ENCODE assay signal across 12 cellular contexts in genomic region chr9:107707419-107707837, GRCh38.
A peak's percentile ranks its signal among the peaks of the same experiment; 100 is the strongest.
DNase-seq lines count a peak whose midpoint lies in the region; ATAC-seq and TF ChIP-seq lines count a peak whose summit lies in the region.
"Had no signal": no experiment of that assay in that cellular context is flagged by ENCODE, and none has a peak within 500 bp of the region (broad histone marks: within the 10 kb centered on the region; RNA-seq: fewer than 3 reads in every experiment).

No MANE protein-coding gene starts in this region.

- no peak overlapping the region for H3K4ac ChIP-seq in IMR-90 (ENCODE audit: low read depth, low read length)

- no peaks in the 10 kb centered on the region for H3K4me1 Mint-ChIP-seq in T-helper 17 cell

- no peaks in the 10 kb centered on the region for H3K36me3 Mint-ChIP-seq in T-helper 17 cell (ENCODE audit: low read depth)
- H3K36me3 Mint-ChIP-seq: CD8-positive, alpha-beta T cell had no signal

- H3K9me1 ChIP-seq in IMR-90 (ENCODE audit: insufficient read depth, low read length) = peaks cover 10% of the 10 kb centered on the region; the same call in 1 of the 2 replicates

- H2AFZ ChIP-seq in IMR-90 (replicated peaks; ENCODE audit: low read length, poor library complexity) = peak overlapping the region; percentile 34
- no peak overlapping the region for H2AFZ ChIP-seq in mammary epithelial cell (ENCODE audit: low read depth, low read length)

- intact Hi-C loops in IMR-90 (cut with micrococcal nuclease) = loop anchor here (5.0 to 10.0 kb wide), 2 partner anchors 70 to 857 kb away; no protein-coding TSS in a partner anchor
- intact Hi-C loops in mammary epithelial cell (cut with micrococcal nuclease) = loop anchor here (2.0 kb wide), 1 partner anchor 349 kb away; no protein-coding TSS in a partner anchor
- intact Hi-C loops in left lung (cut with DNase I) = no loop called here

- no peak overlapping the region; the same call in 1 of the 2 replicates for H3K18ac ChIP-seq in IMR-90 (ENCODE audit: low read depth, low read length)

- TF ChIP-seq CTCF in AG09309 (IDR thresholded peaks at IDR 0.05; ENCODE audit: control insufficient read depth, insufficient read depth, low read depth, low read length, missing control alignments) (no peak), IMR-90 (conservative IDR thresholded peaks at IDR 0.05; ENCODE audit: low read depth, low read length) (no peak), mammary epithelial cell (conservative IDR thresholded peaks at IDR 0.05 in 1 of 2, IDR thresholded peaks at IDR 0.05 in 1 of 2; ENCODE audit: extremely low read depth in 1 of 2, insufficient read depth in 1 of 2, low read depth in 1 of 2, low read length in 2 of 2) (no peak), left lung (IDR thresholded peaks at IDR 0.05) (no peak)

- H4K8ac ChIP-seq in IMR-90 (ENCODE audit: low read depth in 2 of 2, low read length in 2 of 2) = no peak overlapping the region

- H2BK15ac ChIP-seq in IMR-90 (ENCODE audit: low read depth, low read length) = no peak overlapping the region

- no peak overlapping the region for H2BK5ac ChIP-seq in IMR-90 (ENCODE audit: low read depth, low read length, poor library complexity, severe bottlenecking)

- H3K4me2 ChIP-seq in IMR-90 (ENCODE audit: low read depth, low read length) = no peak overlapping the region
- H3K4me2 ChIP-seq in mammary epithelial cell (ENCODE audit: insufficient read depth, low read depth, low read length) = peak overlapping the region; percentile 13

- no peak overlapping the region for H3K4me3 Mint-ChIP-seq in T-helper 17 cell
- H3K4me3 Mint-ChIP-seq: CD8-positive, alpha-beta T cell had no signal

- no peaks in the 10 kb centered on the region for H3K36me3 ChIP-seq in IMR-90 (ENCODE audit: control insufficient read depth, insufficient read depth, low read length)
- no peaks in the 10 kb centered on the region for H3K36me3 ChIP-seq in mammary epithelial cell (ENCODE audit: insufficient read depth, low read length)
- H3K36me3 ChIP-seq in left lung = no peaks in the 10 kb centered on the region
- H3K36me3 ChIP-seq: thoracic aorta had no signal

- no peak overlapping the region for H2AK9ac ChIP-seq in IMR-90 (replicated peaks; ENCODE audit: low read depth, low read length, poor library complexity)

- no peaks in the 10 kb centered on the region for H4K20me1 ChIP-seq in IMR-90 (ENCODE audit: insufficient read depth, low read length)
- no peaks in the 10 kb centered on the region for H4K20me1 ChIP-seq in mammary epithelial cell (ENCODE audit: insufficient read depth, low read length)

- no peaks in the 10 kb centered on the region for H3K79me2 ChIP-seq in mammary epithelial cell (ENCODE audit: insufficient read depth, low read length)

- H3K27ac ChIP-seq in IMR-90 (ENCODE audit: insufficient read depth, low read length) (peak overlapping the region; percentile 8; the same call in 1 of the 2 replicates), mammary epithelial cell (ENCODE audit: insufficient read depth, low read depth, low read length) (peak overlapping the region; percentile 66), left lung (no peak overlapping the region)
- H3K27ac ChIP-seq: thoracic aorta had no signal

- no peak overlapping the region for H4K91ac ChIP-seq in IMR-90 (ENCODE audit: insufficient read depth, low read depth, low read length)

- dilution Hi-C loops in IMR-90 (cut with HindIII; ENCODE audit: low sequenced_read_pairs, unreplicated experiment) = no loop called here
- dilution Hi-C loops in mammary epithelial cell (cut with HindIII; ENCODE audit: low sequenced_read_pairs) = no loop called here

- in situ Hi-C loops in IMR-90 (cut with MboI; ENCODE audit: low sequenced_read_pairs) (no loop called here), mammary epithelial cell (cut with MboI; ENCODE audit: low sequenced_read_pairs in 2 of 2) (no loop called here)

- no peak for TF ChIP-seq POLR2A in IMR-90 (IDR thresholded peaks at IDR 0.05; ENCODE audit: low read depth, low read length)

- no TSS peak for BruUV-seq in IMR-90 (replicated peaks; lab: Mats Ljungman, UMichigan)
- no TSS peak for BruUV-seq in mammary epithelial cell (replicated peaks; lab: Mats Ljungman, UMichigan)

- CTCF ChIA-PET in IMR-90 (lab: Yijun Ruan, JAX) (no interaction called here), mammary epithelial cell (lab: Charles Lee; ENCODE audit: low non-redundant PET) (no interaction called here)

- no peak overlapping the region for H3K56ac ChIP-seq in IMR-90 (ENCODE audit: extremely low read depth, insufficient read depth, low read length)

- no peaks in the 10 kb centered on the region for H3K27me3 Mint-ChIP-seq in T-helper 17 cell

- no peak overlapping the region for H2BK20ac ChIP-seq in IMR-90 (ENCODE audit: low read depth, low read length)

- ATAC-seq in IMR-90 (ENCODE audit: low read depth) = peak; percentile 89
- ATAC-seq in left lung = peak; percentile 46
- no peak for ATAC-seq in T-helper 17 cell
- no peak for ATAC-seq in HG03439 (IDR thresholded peaks at IDR 0.05; ENCODE audit: unreplicated experiment)
- ATAC-seq: CD8-positive, alpha-beta T cell had no signal

- H3K9me3 ChIP-seq in IMR-90 (ENCODE audit: control insufficient read depth, insufficient read depth, low read length) (no peaks in the 10 kb centered on the region; the same call in 1 of the 2 replicates), mammary epithelial cell (replicated peaks; ENCODE audit: insufficient read depth, low read length) (no peaks in the 10 kb centered on the region), left lung (no peaks in the 10 kb centered on the region), T-helper 17 cell (ENCODE audit: control insufficient read depth, low read length, poor library complexity, severe bottlenecking) (no peaks in the 10 kb centered on the region)
- H3K9me3 ChIP-seq: thoracic aorta had no signal

- no peak overlapping the region for H3K4me3 ChIP-seq in AG09309 (ENCODE audit: control insufficient read depth, low read depth, low read length)
- no peak overlapping the region for H3K4me3 ChIP-seq in IMR-90 (ENCODE audit: insufficient read depth, low read depth, low read length)
- no peak overlapping the region for H3K4me3 ChIP-seq in mammary epithelial cell (replicated peaks in 1 of 3; ENCODE audit: insufficient read depth in 1 of 3, low read depth in 2 of 3, low read length in 3 of 3)
- no peak overlapping the region for H3K4me3 ChIP-seq in left lung
- H3K4me3 ChIP-seq: thoracic aorta had no signal

- no peak overlapping the region for H3K27ac Mint-ChIP-seq in T-helper 17 cell
- H3K27ac Mint-ChIP-seq: CD8-positive, alpha-beta T cell had no signal

- peak; percentile 81 for DNase-seq in AG09309 (ENCODE audit: low read depth)
- DNase-seq in IMR-90 = peak; percentile 97
- DNase-seq in mammary epithelial cell = peak; percentile 92
- DNase-seq in left lung = no peak
- no peak for DNase-seq in T-helper 17 cell
- DNase-seq in NCI-H2196 (lab: John Stamatoyannopoulos, UW; ENCODE audit: unreplicated experiment) = no peak
- DNase-seq in NCI-H1417 (lab: John Stamatoyannopoulos, UW) = no peak
- DNase-seq: CD8-positive, alpha-beta T cell; mesendoderm; NCI-H510A had no signal

- no peak overlapping the region for H3K14ac ChIP-seq in IMR-90 (replicated peaks; ENCODE audit: low read depth, low read length)

- no peaks in the 10 kb centered on the region; the same call in 1 of the 2 replicates for H3K27me3 ChIP-seq in IMR-90 (ENCODE audit: control insufficient read depth, insufficient read depth, low read length)
- H3K27me3 ChIP-seq in mammary epithelial cell (ENCODE audit: insufficient read depth, low read length) = no peaks in the 10 kb centered on the region
- no peaks in the 10 kb centered on the region for H3K27me3 ChIP-seq in left lung

- no peak overlapping the region for H3K23ac ChIP-seq in IMR-90 (ENCODE audit: low read depth, low read length)

- H3K9ac ChIP-seq in IMR-90 (ENCODE audit: low read depth, low read length) = no peak overlapping the region
- no peak overlapping the region for H3K9ac ChIP-seq in mammary epithelial cell (ENCODE audit: insufficient read depth, low read length)

- H3K4me1 ChIP-seq in IMR-90 (ENCODE audit: control insufficient read depth, insufficient read depth, low read length) (peaks cover 9% of the 10 kb centered on the region), mammary epithelial cell (ENCODE audit: insufficient read depth, low read length) (peaks cover 67% of the 10 kb centered on the region), left lung (peaks cover 3 to 25% of the 10 kb centered on the region in 2 donors)

- H3K79me1 ChIP-seq in IMR-90 (ENCODE audit: low read depth in 1 of 2, low read length in 2 of 2) = no peaks in the 10 kb centered on the region

- peak overlapping the region; percentile 2; the same call in 1 of the 2 replicates for H2AK5ac ChIP-seq in IMR-90 (ENCODE audit: low read depth, low read length)

- TF ChIP-seq RAD21 in IMR-90 (IDR thresholded peaks at IDR 0.05; ENCODE audit: low read length) = no peak; the same call in 1 of the 2 replicates

- H2BK120ac ChIP-seq in IMR-90 (ENCODE audit: low read depth, low read length) = no peak overlapping the region

- WGBS in IMR-90 (ENCODE audit: extremely low coverage in 2 of 2, insufficient read length in 1 of 2), 2 experiments = no CpG with 5 or more reads among the region's 6 CpGs
- 6% methylated on average over 6 of the region's 6 CpGs for WGBS in mammary epithelial cell (ENCODE audit: low coverage, missing lambda C conversion rate)

- POLR2A ChIA-PET in IMR-90 (lab: Charles Lee; ENCODE audit: unreplicated experiment) = no interaction called here

- no peak overlapping the region for H4K5ac ChIP-seq in IMR-90 (ENCODE audit: low read depth, low read length)

TF ChIP-seq in IMR-90, 13 proteins besides CTCF, POLR2A, EP300 and RAD21 (continues in another document):
- no peak for TF ChIP-seq BHLHE40 (IDR thresholded peaks at IDR 0.05; ENCODE audit: low read depth, low read length)
- TF ChIP-seq NFE2L2 (IDR thresholded peaks at IDR 0.05; ENCODE audit: low read depth, low read length) = peak; percentile 34; the same call in 1 of the 2 replicates
- TF ChIP-seq MXI1 (IDR thresholded peaks at IDR 0.05; ENCODE audit: borderline replicate concordance, low read depth, low read length) = no peak
- TF ChIP-seq MAZ (IDR thresholded peaks at IDR 0.05; ENCODE audit: borderline replicate concordance, low read depth, low read length) = 0 out of 2 replicates have a peak, but pooled peaks have one; percentile 23
- TF ChIP-seq ELK1 (IDR thresholded peaks at IDR 0.05; ENCODE audit: borderline replicate concordance, low read depth, low read length) = no peak
- TF ChIP-seq CEBPB (IDR thresholded peaks at IDR 0.05; ENCODE audit: low read depth, low read length) = peak; percentile 97
- TF ChIP-seq MAFK (IDR thresholded peaks at IDR 0.05; ENCODE audit: low read depth, low read length) = no peak

Comparison
In these comparisons a context has a peak if more than half of its experiments do, and no peak if none do; other contexts are left out.
1. DNase-seq: peak in AG09309 (single experiment), IMR-90 (single experiment) and mammary epithelial cell (single experiment); none in left lung (0 of 2), T-helper 17 cell (0 of 3), NCI-H2196 (single experiment) and NCI-H1417 (0 of 3).
2. ATAC-seq: peak in IMR-90 (single experiment) and left lung (single experiment); none in T-helper 17 cell (single experiment) and HG03439 (single experiment).
3. H3K27ac ChIP-seq: peak in IMR-90 (single experiment) and mammary epithelial cell (single experiment); none in left lung (0 of 2).
4. intact Hi-C loops: an anchor here in IMR-90 (5.0 to 10.0 kb wide) and mammary epithelial cell (2.0 kb wide); none called in left lung.